8 cellular contexts compared by ENCODE assay signal in genomic region chr11:65574963-65575567, GRCh38. TPM values are rescaled to one million over a fixed set of nuclear protein-coding genes. Genes with fewer than 3 reads are reported as not detected.
A peak's percentile ranks its signal among the peaks of the same experiment; 100 is the strongest.
DNase-seq lines count a peak whose midpoint lies in the region; ATAC-seq, FAIRE-seq and TF ChIP-seq lines count a peak whose summit lies in the region.

No MANE protein-coding gene starts in this region.

- no peak for TF ChIP-seq RAD21 in HepG2 (CRISPR knock-in tag; IDR thresholded peaks at IDR 0.05)

- peaks cover 19% of the 10 kb centered on the region for H3K79me2 ChIP-seq in HepG2 (ENCODE audit: insufficient read depth, low read length)

- no peaks in the 10 kb centered on the region for H3K9me3 ChIP-seq in HepG2 (ENCODE audit: low read length)
- H3K9me3 ChIP-seq in tibial nerve, result no peaks in the 10 kb centered on the region

- peak overlapping the region; percentile 95 for H3K4me2 ChIP-seq in HepG2 (ENCODE audit: low read depth, low read length)

- CTCF ChIA-PET in HepG2 (lab: Yijun Ruan, JAX; ENCODE audit: low intra/inter-chr PET ratio, low total read pairs), result interaction anchor here (1.8 kb wide), 1 partner anchor 13 kb away, joined by 16 read pairs; no protein-coding TSS in a partner anchor

- H4K20me1 ChIP-seq in HepG2 (ENCODE audit: insufficient read depth, low read length), result no peaks in the 10 kb centered on the region; the same call in 1 of the 2 replicates

- no peak overlapping the region for H3K27ac ChIP-seq in HepG2 (ENCODE audit: extremely low read length, insufficient read depth, low read length)
- peak overlapping the region; percentile 75 to 95 (median 94) for H3K27ac ChIP-seq in tibial nerve

- no peaks in the 10 kb centered on the region; a peak in 1 of 5 replicates for H3K27me3 ChIP-seq in HepG2 (ENCODE audit: control insufficient read depth in 1 of 2, insufficient read depth in 2 of 2, low read length in 2 of 2)
- no peaks in the 10 kb centered on the region for H3K27me3 ChIP-seq in tibial nerve

- DNase-seq in COLO668 (lab: John Stamatoyannopoulos, UW; ENCODE audit: unreplicated experiment) (peak; percentile 61), LNCaP clone FGC (ENCODE audit: low read depth) (peak; percentile 74), astrocyte of the spinal cord (ENCODE audit: low read depth, low spot score) (no peak), HepG2 (ENCODE audit: low spot score) (no peak), tibial nerve (ENCODE audit: low spot score in 2 of 2) (no peak), NCI-H2196 treated with DMSO at 0.1 percent for 48 hours (lab: John Stamatoyannopoulos, UW; ENCODE audit: unreplicated experiment) (no peak)
- no peak for DNase-seq in activated CD4-positive, alpha-beta T cell treated with anti-CD3 and anti-CD28 coated beads, Interleukin-2, amount 50 U/mL, for 48 hours
- DNase-seq in effector CD4-positive, alpha-beta T cell, result no peak

- POLR2A ChIA-PET in HepG2 (lab: Yijun Ruan, JAX), result interaction anchor here (1.0 to 1.7 kb wide), 3 partner anchors 13 to 219 kb away, joined by 3 to 7 read pairs (median 3); no protein-coding TSS in a partner anchor

- no peak for TF ChIP-seq CTCF in LNCaP clone FGC (IDR thresholded peaks at IDR 0.05; ENCODE audit: control insufficient read depth, extremely low read depth, insufficient read depth)
- TF ChIP-seq CTCF in astrocyte of the spinal cord (IDR thresholded peaks at IDR 0.05; ENCODE audit: low read depth, low read length), result no peak
- no peak for TF ChIP-seq CTCF in HepG2 (CRISPR knock-in tag; IDR thresholded peaks at IDR 0.05)
- no peak for TF ChIP-seq CTCF in tibial nerve (IDR thresholded peaks at IDR 0.05)

- FAIRE-seq in HepG2 (lab: Jason Lieb, UNC), result no peak

- H3K36me3 ChIP-seq in HepG2 (replicated peaks in 1 of 2; ENCODE audit: control insufficient read depth in 1 of 2, insufficient read depth in 2 of 2, low read length in 2 of 2), result peaks cover 3 to 5% of the 10 kb centered on the region in 2 experiments; a peak in 2 of 5 replicates
- peaks cover 0 to 13% (median 4%) of the 10 kb centered on the region in 3 donors for H3K36me3 ChIP-seq in tibial nerve

- TF ChIP-seq POLR2A in HepG2 (IDR thresholded peaks at IDR 0.05; ENCODE audit: insufficient read depth in 1 of 2, low read depth in 2 of 2, low read length in 2 of 2) (no peak), tibial nerve (IDR thresholded peaks at IDR 0.05) (no peak)

- H2AFZ ChIP-seq in HepG2 (ENCODE audit: low read length), result no peak overlapping the region

- TF ChIP-seq EP300 in HepG2 (IDR thresholded peaks at IDR 0.05; ENCODE audit: low read depth in 2 of 2, low read length in 2 of 2) (no peak), HepG2 (CRISPR knock-in tag; IDR thresholded peaks at IDR 0.05; ENCODE audit: borderline replicate concordance) (no peak), tibial nerve (IDR thresholded peaks at IDR 0.05) (peak in 1 of 2 donors; percentile 27)

- BruUV-seq in HepG2 (replicated peaks; lab: Mats Ljungman, UMichigan), result no TSS peak

- in situ Hi-C loops in astrocyte of the spinal cord (cut with HindIII; ENCODE audit: low sequenced_read_pairs), result no loop called here
- in situ Hi-C loops in HepG2 (cut with HindIII; ENCODE audit: extremely low pct_ligation_motif_present, low pct_unique_long_range_greater_than_20kb), result loop anchor here (5.0 kb wide), 1 partner anchor 37 kb away; the partner anchor contains the start of gene MAP3K11

- peak overlapping the region; percentile 57 for H3K4me3 ChIP-seq in LNCaP clone FGC (ENCODE audit: low read depth, low read length)
- H3K4me3 ChIP-seq in astrocyte of the spinal cord (ENCODE audit: low read depth, low read length), result peak overlapping the region; percentile 51
- H3K4me3 ChIP-seq in HepG2 (replicated peaks in 1 of 3; ENCODE audit: insufficient read depth in 1 of 3, low read depth in 2 of 3, low read length in 3 of 3), result peak overlapping the region in 2 of 3 experiments; percentile 73 to 77; a peak in 5 of 6 replicates
- peak overlapping the region; percentile 53 to 81 (median 60) for H3K4me3 ChIP-seq in tibial nerve

- H3K4me1 ChIP-seq in HepG2 (ENCODE audit: insufficient read depth, low read length) (peaks cover 54% of the 10 kb centered on the region), tibial nerve (peaks cover 0 to 77% (median 65%) of the 10 kb centered on the region in 4 donors)

- no peak; the same call in 2 of the 3 replicates for ATAC-seq in HepG2

- intact Hi-C loops in HepG2 (cut with micrococcal nuclease; ENCODE audit: unreplicated experiment), result no loop called here

- 26% methylated on average over 8 of the region's 19 CpGs for WGBS in HepG2 (ENCODE audit: low lambda C conversion rate)
- WGBS in tibial nerve, 2 donors, result 33% methylated on average over 16 to 17 of the region's 19 CpGs

- peak overlapping the region; percentile 59; the same call in 1 of the 2 replicates for H3K9ac ChIP-seq in HepG2 (ENCODE audit: insufficient read depth, low read depth, low read length)

RNA-seq across cellular contexts. Expression of gene EHBP1L1, which starts 0.8 kb away (rescaled TPM):
- total RNA-seq in HepG2 (2016; rRNA removed; fragmentation: Illumina TruSeq; extraction: Trizol), result 5.4 and 10.6 TPM in 2 replicates
- total RNA-seq in HepG2 (2016; cell fraction: cytosol; rRNA removed; fragmentation: Illumina TruSeq; extraction: Trizol; ENCODE audit: low read depth), result 2.5 and 2.6 TPM in 2 replicates
- total RNA-seq in HepG2 (2016; cell fraction: insoluble cytoplasmic fraction; rRNA removed; fragmentation: Illumina TruSeq; extraction: Trizol), result 3.9 and 9.7 TPM in 2 replicates
- 3.4 TPM in 2 replicates for total RNA-seq in HepG2 (2016; cell fraction: membrane; rRNA removed; fragmentation: Illumina TruSeq; extraction: Trizol)
- total RNA-seq in HepG2 (2016; cell fraction: nucleus; rRNA removed; fragmentation: Illumina TruSeq; extraction: Trizol), result 7.8 and 8.4 TPM in 2 replicates
- polyA plus RNA-seq in HepG2 (2011; rRNA removed), result 8.3 and 14.4 TPM in 2 replicates
- polyA plus RNA-seq in HepG2 (2011; cell fraction: cytosol; rRNA removed), result 7.1 and 10.0 TPM in 2 replicates
- polyA plus RNA-seq in HepG2 (2011; cell fraction: nucleus; rRNA removed), result 74.9 and 85.5 TPM in 2 replicates
- 9.8 and 10.7 TPM in 2 replicates for polyA plus RNA-seq in HepG2 (2012)
- polyA plus RNA-seq in HepG2 (2016; cell fraction: cytosol; fragmentation: Illumina TruSeq; extraction: Trizol; ENCODE audit: low read depth), result 0.58 and 0.94 TPM in 2 replicates
- 4.6 and 5.1 TPM in 2 replicates for polyA plus RNA-seq in HepG2 (2016; cell fraction: insoluble cytoplasmic fraction; fragmentation: Illumina TruSeq; extraction: Trizol; ENCODE audit: low read depth)
- polyA plus RNA-seq in HepG2 (2016; cell fraction: membrane; fragmentation: Illumina TruSeq; extraction: Trizol; ENCODE audit: low read depth), result 0.79 and 1.3 TPM in 2 replicates
- polyA plus RNA-seq in HepG2 (2016; cell fraction: nucleus; fragmentation: Illumina TruSeq; extraction: Trizol; ENCODE audit: insufficient read depth, low read depth), result 27.0 and 30.2 TPM in 2 replicates
- 23.3 and 45.1 TPM in 2 replicates for polyA minus RNA-seq in HepG2 (2011; rRNA and poly(A)+ RNA removed; ENCODE audit: low replicate concordance)
- 7.6 and 13.2 TPM in 2 replicates for polyA minus RNA-seq in HepG2 (2011; cell fraction: cytosol; rRNA and poly(A)+ RNA removed)
- polyA minus RNA-seq in HepG2 (2011; cell fraction: nucleus; rRNA and poly(A)+ RNA removed), result 6.4 and 11.8 TPM in 2 replicates
- 100 to 1,000 TPM in 3 of 4 donors, 10 to 100 TPM in 1; 87.3 to 186 (median 110) TPM for total RNA-seq in tibial nerve

RNA-seq across cellular contexts. Expression of gene FAM89B, which starts 2.7 kb away (rescaled TPM):
- total RNA-seq in HepG2 (2016; rRNA removed; fragmentation: Illumina TruSeq; extraction: Trizol), result 3.6 and 5.7 TPM in 2 replicates
- total RNA-seq in HepG2 (2016; cell fraction: cytosol; rRNA removed; fragmentation: Illumina TruSeq; extraction: Trizol; ENCODE audit: low read depth), result 7.8 and 8.7 TPM in 2 replicates
- 4.0 and 5.2 TPM in 2 replicates for total RNA-seq in HepG2 (2016; cell fraction: insoluble cytoplasmic fraction; rRNA removed; fragmentation: Illumina TruSeq; extraction: Trizol)
- 8.0 and 9.6 TPM in 2 replicates for total RNA-seq in HepG2 (2016; cell fraction: membrane; rRNA removed; fragmentation: Illumina TruSeq; extraction: Trizol)
- 2.9 and 4.0 TPM in 2 replicates for total RNA-seq in HepG2 (2016; cell fraction: nucleus; rRNA removed; fragmentation: Illumina TruSeq; extraction: Trizol)
- 8.0 and 11.5 TPM in 2 replicates for polyA plus RNA-seq in HepG2 (2011; rRNA removed)
- 5.8 and 9.6 TPM in 2 replicates for polyA plus RNA-seq in HepG2 (2011; cell fraction: cytosol; rRNA removed)
- polyA plus RNA-seq in HepG2 (2011; cell fraction: nucleus; rRNA removed), result 29.0 and 34.8 TPM in 2 replicates
- 3.6 and 5.3 TPM in 2 replicates for polyA plus RNA-seq in HepG2 (2012)
- 19.5 and 20.4 TPM in 2 replicates for polyA plus RNA-seq in HepG2 (2016; cell fraction: cytosol; fragmentation: Illumina TruSeq; extraction: Trizol; ENCODE audit: low read depth)
- polyA plus RNA-seq in HepG2 (2016; cell fraction: insoluble cytoplasmic fraction; fragmentation: Illumina TruSeq; extraction: Trizol; ENCODE audit: low read depth), result 7.9 and 9.1 TPM in 2 replicates
- 15.3 and 15.7 TPM in 2 replicates for polyA plus RNA-seq in HepG2 (2016; cell fraction: membrane; fragmentation: Illumina TruSeq; extraction: Trizol; ENCODE audit: low read depth)
- polyA plus RNA-seq in HepG2 (2016; cell fraction: nucleus; fragmentation: Illumina TruSeq; extraction: Trizol; ENCODE audit: insufficient read depth, low read depth), result 11.6 and 13.0 TPM in 2 replicates
- polyA minus RNA-seq in HepG2 (2011; rRNA and poly(A)+ RNA removed; ENCODE audit: low replicate concordance), result 11.8 and 23.8 TPM in 2 replicates
- 1.9 and 4.2 TPM in 2 replicates for polyA minus RNA-seq in HepG2 (2011; cell fraction: cytosol; rRNA and poly(A)+ RNA removed)
- 4.5 and 5.1 TPM in 2 replicates for polyA minus RNA-seq in HepG2 (2011; cell fraction: nucleus; rRNA and poly(A)+ RNA removed)
- total RNA-seq in tibial nerve, result 10 to 100 TPM; 40.8 to 55.3 (median 44.6) TPM

RNA-seq across cellular contexts. Expression of gene ZNRD2, which starts 4.8 kb away (rescaled TPM):
- total RNA-seq in HepG2 (2016; rRNA removed; fragmentation: Illumina TruSeq; extraction: Trizol), result 34.0 and 40.0 TPM in 2 replicates
- 15.3 and 19.2 TPM in 2 replicates for total RNA-seq in HepG2 (2016; cell fraction: cytosol; rRNA removed; fragmentation: Illumina TruSeq; extraction: Trizol; ENCODE audit: low read depth)
- total RNA-seq in HepG2 (2016; cell fraction: insoluble cytoplasmic fraction; rRNA removed; fragmentation: Illumina TruSeq; extraction: Trizol), result 32.9 and 41.5 TPM in 2 replicates
- total RNA-seq in HepG2 (2016; cell fraction: membrane; rRNA removed; fragmentation: Illumina TruSeq; extraction: Trizol), result 16.0 and 17.9 TPM in 2 replicates
- 11.5 and 15.7 TPM in 2 replicates for total RNA-seq in HepG2 (2016; cell fraction: nucleus; rRNA removed; fragmentation: Illumina TruSeq; extraction: Trizol)
- 29.2 and 31.4 TPM in 2 replicates for polyA plus RNA-seq in HepG2 (2011; rRNA removed)
- 24.1 and 41.2 TPM in 2 replicates for polyA plus RNA-seq in HepG2 (2011; cell fraction: cytosol; rRNA removed)
- polyA plus RNA-seq in HepG2 (2011; cell fraction: nucleus; rRNA removed), result 48.9 and 54.8 TPM in 2 replicates
- 25.2 and 28.5 TPM in 2 replicates for polyA plus RNA-seq in HepG2 (2012)
- 26.6 and 28.0 TPM in 2 replicates for polyA plus RNA-seq in HepG2 (2016; cell fraction: cytosol; fragmentation: Illumina TruSeq; extraction: Trizol; ENCODE audit: low read depth)
- polyA plus RNA-seq in HepG2 (2016; cell fraction: insoluble cytoplasmic fraction; fragmentation: Illumina TruSeq; extraction: Trizol; ENCODE audit: low read depth), result 42.9 and 46.1 TPM in 2 replicates
- 23.7 and 24.4 TPM in 2 replicates for polyA plus RNA-seq in HepG2 (2016; cell fraction: membrane; fragmentation: Illumina TruSeq; extraction: Trizol; ENCODE audit: low read depth)
- polyA plus RNA-seq in HepG2 (2016; cell fraction: nucleus; fragmentation: Illumina TruSeq; extraction: Trizol; ENCODE audit: insufficient read depth, low read depth), result 31.1 and 33.2 TPM in 2 replicates
- polyA minus RNA-seq in HepG2 (2011; rRNA and poly(A)+ RNA removed; ENCODE audit: low replicate concordance), result 18.6 and 34.8 TPM in 2 replicates
- 8.6 and 11.3 TPM in 2 replicates for polyA minus RNA-seq in HepG2 (2011; cell fraction: cytosol; rRNA and poly(A)+ RNA removed)
- 12.0 and 19.5 TPM in 2 replicates for polyA minus RNA-seq in HepG2 (2011; cell fraction: nucleus; rRNA and poly(A)+ RNA removed)
- 10 to 100 TPM; 49.6 to 70.8 (median 56.5) TPM for total RNA-seq in tibial nerve

RNA-seq across cellular contexts. Expression of gene LTBP3, which starts 16.9 kb away (rescaled TPM):
- total RNA-seq in HepG2 (2016; rRNA removed; fragmentation: Illumina TruSeq; extraction: Trizol) (4.2 and 12.2 TPM in 2 replicates), tibial nerve (100 to 1,000 TPM; 236 to 476 (median 386) TPM)
- total RNA-seq in HepG2 (2016; cell fraction: cytosol; rRNA removed; fragmentation: Illumina TruSeq; extraction: Trizol; ENCODE audit: low read depth), result 3.8 and 4.6 TPM in 2 replicates
- 3.1 and 14.2 TPM in 2 replicates for total RNA-seq in HepG2 (2016; cell fraction: insoluble cytoplasmic fraction; rRNA removed; fragmentation: Illumina TruSeq; extraction: Trizol)
- total RNA-seq in HepG2 (2016; cell fraction: membrane; rRNA removed; fragmentation: Illumina TruSeq; extraction: Trizol), result 6.5 and 7.6 TPM in 2 replicates
- total RNA-seq in HepG2 (2016; cell fraction: nucleus; rRNA removed; fragmentation: Illumina TruSeq; extraction: Trizol), result 18.0 and 20.1 TPM in 2 replicates
- 60.3 and 68.1 TPM in 2 replicates for polyA plus RNA-seq in HepG2 (2011; rRNA removed)
- polyA plus RNA-seq in HepG2 (2011; cell fraction: cytosol; rRNA removed), result 16.4 and 24.6 TPM in 2 replicates
- 549 and 694 TPM in 2 replicates for polyA plus RNA-seq in HepG2 (2011; cell fraction: nucleus; rRNA removed)
- polyA plus RNA-seq in HepG2 (2012), result 41.0 and 45.6 TPM in 2 replicates
- polyA plus RNA-seq in HepG2 (2016; cell fraction: cytosol; fragmentation: Illumina TruSeq; extraction: Trizol; ENCODE audit: low read depth), result 2.1 and 2.8 TPM in 2 replicates
- 7.3 and 9.4 TPM in 2 replicates for polyA plus RNA-seq in HepG2 (2016; cell fraction: insoluble cytoplasmic fraction; fragmentation: Illumina TruSeq; extraction: Trizol; ENCODE audit: low read depth)
- 6.0 and 7.1 TPM in 2 replicates for polyA plus RNA-seq in HepG2 (2016; cell fraction: membrane; fragmentation: Illumina TruSeq; extraction: Trizol; ENCODE audit: low read depth)
- 129 and 139 TPM in 2 replicates for polyA plus RNA-seq in HepG2 (2016; cell fraction: nucleus; fragmentation: Illumina TruSeq; extraction: Trizol; ENCODE audit: insufficient read depth, low read depth)
- polyA minus RNA-seq in HepG2 (2011; rRNA and poly(A)+ RNA removed; ENCODE audit: low replicate concordance), result 12.7 and 25.1 TPM in 2 replicates
- polyA minus RNA-seq in HepG2 (2011; cell fraction: cytosol; rRNA and poly(A)+ RNA removed), result 13.7 and 23.3 TPM in 2 replicates
- polyA minus RNA-seq in HepG2 (2011; cell fraction: nucleus; rRNA and poly(A)+ RNA removed), result 36.4 and 39.8 TPM in 2 replicates

RNA-seq across cellular contexts. Expression of gene KCNK7, which starts 20.5 kb away (rescaled TPM):
- total RNA-seq in HepG2 (2016; rRNA removed; fragmentation: Illumina TruSeq; extraction: Trizol) (not detected in 2 replicates), tibial nerve (1 to 10 TPM in 2 of 4 donors, under 1 TPM in 1, not detected in 1; 0.63 to 3.3 (median 1.2) TPM)
- not detected in 2 replicates for total RNA-seq in HepG2 (2016; cell fraction: cytosol; rRNA removed; fragmentation: Illumina TruSeq; extraction: Trizol; ENCODE audit: low read depth)
- total RNA-seq in HepG2 (2016; cell fraction: insoluble cytoplasmic fraction; rRNA removed; fragmentation: Illumina TruSeq; extraction: Trizol), result not detected in 2 replicates
- not detected in 2 replicates for total RNA-seq in HepG2 (2016; cell fraction: membrane; rRNA removed; fragmentation: Illumina TruSeq; extraction: Trizol)
- 1.2 TPM in 1 of 2 replicates, not detected in the other for total RNA-seq in HepG2 (2016; cell fraction: nucleus; rRNA removed; fragmentation: Illumina TruSeq; extraction: Trizol)
- polyA plus RNA-seq in HepG2 (2011; rRNA removed), result 0.11 and 0.14 TPM in 2 replicates
- 0.04 TPM in 1 of 2 replicates, not detected in the other for polyA plus RNA-seq in HepG2 (2011; cell fraction: cytosol; rRNA removed)
- polyA plus RNA-seq in HepG2 (2011; cell fraction: nucleus; rRNA removed), result 0.69 and 0.97 TPM in 2 replicates
- polyA plus RNA-seq in HepG2 (2012), result 0.28 TPM in 1 of 2 replicates, not detected in the other
- polyA plus RNA-seq in HepG2 (2016; cell fraction: cytosol; fragmentation: Illumina TruSeq; extraction: Trizol; ENCODE audit: low read depth), result not detected in 2 replicates
- polyA plus RNA-seq in HepG2 (2016; cell fraction: insoluble cytoplasmic fraction; fragmentation: Illumina TruSeq; extraction: Trizol; ENCODE audit: low read depth), result not detected in 2 replicates
- not detected in 2 replicates for polyA plus RNA-seq in HepG2 (2016; cell fraction: membrane; fragmentation: Illumina TruSeq; extraction: Trizol; ENCODE audit: low read depth)
- 0.38 and 0.77 TPM in 2 replicates for polyA plus RNA-seq in HepG2 (2016; cell fraction: nucleus; fragmentation: Illumina TruSeq; extraction: Trizol; ENCODE audit: insufficient read depth, low read depth)
- polyA minus RNA-seq in HepG2 (2011; rRNA and poly(A)+ RNA removed; ENCODE audit: low replicate concordance), result 0.33 and 0.90 TPM in 2 replicates
- polyA minus RNA-seq in HepG2 (2011; cell fraction: cytosol; rRNA and poly(A)+ RNA removed), result not detected in 2 replicates
- 0.75 and 1.2 TPM in 2 replicates for polyA minus RNA-seq in HepG2 (2011; cell fraction: nucleus; rRNA and poly(A)+ RNA removed)

Comparison
In these comparisons a context has a peak if more than half of its experiments do, and no peak if none do; other contexts are left out.
1. DNase-seq: peak in COLO668 (single experiment) and LNCaP clone FGC (single experiment); none in astrocyte of the spinal cord (single experiment), HepG2 (single experiment), tibial nerve (0 of 2), NCI-H2196 treated with DMSO at 0.1 percent for 48 hours (single experiment), activated CD4-positive, alpha-beta T cell treated with anti-CD3 and anti-CD28 coated beads, Interleukin-2, amount 50 U/mL, for 48 hours (0 of 2) and effector CD4-positive, alpha-beta T cell (single experiment).
2. Peak in every context shown above with its lines, with median percentiles within 50 percentile points of each other: H3K4me3 ChIP-seq.